In the genomic region with DNA sequence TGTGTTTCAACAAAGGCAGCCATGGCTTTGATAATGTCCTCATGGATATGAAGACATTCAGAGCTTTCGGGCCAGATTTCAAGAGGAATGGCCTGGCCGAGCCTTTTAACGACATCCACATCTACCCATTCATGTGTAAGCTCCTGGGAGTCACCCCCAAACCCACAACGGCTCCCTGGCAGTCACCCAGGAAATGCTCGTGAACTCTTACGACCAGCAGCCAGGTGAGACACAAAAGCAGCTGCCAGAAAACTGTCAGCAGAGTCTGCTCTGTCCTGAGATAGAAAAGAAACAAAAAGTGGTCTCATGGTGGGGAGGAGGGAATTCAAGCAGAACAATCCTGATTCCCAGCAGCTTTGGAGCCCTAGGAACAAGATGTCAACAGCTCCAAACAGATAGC, we compare ENCODE assay signal across 18 cellular contexts. TPM values are rescaled to one million over a fixed set of nuclear protein-coding genes. Genes with fewer than 3 reads are reported as not detected.
"Had no signal": no experiment of that assay in that cellular context is flagged by ENCODE, and none has a peak within 500 bp of the region (broad histone marks: within the 10 kb centered on the region; RNA-seq: fewer than 3 reads in every experiment).

No MANE protein-coding gene starts in this region.

RNA-seq across cellular contexts. Expression of gene DEFB108B, which starts 52.9 kb away (rescaled TPM):
- total RNA-seq: body of pancreas; cardiac muscle cell; colonic mucosa; dermis microvascular lymphatic vessel endothelial cell; fibroblast of lung; fibroblast of villous mesenchyme; gastroesophageal sphincter; heart left ventricle; left ventricle myocardium inferior; lung; pulmonary artery endothelial cell; right atrium auricular region; stomach; T-helper 1 cell treated with Interleukin-12 subunit alpha and Interleukin-12 subunit beta and Interleukin-4 antibody, amounts not matched to agents 30 ng/mL and 1 ng/mL, for 36 hours; ureter had no signal
- polyA plus RNA-seq: adipose tissue, cardiac muscle cell, esophagus, fibroblast of lung, heart left ventricle, lung, neural cell, stomach had no signal
